In the genomic region with DNA sequence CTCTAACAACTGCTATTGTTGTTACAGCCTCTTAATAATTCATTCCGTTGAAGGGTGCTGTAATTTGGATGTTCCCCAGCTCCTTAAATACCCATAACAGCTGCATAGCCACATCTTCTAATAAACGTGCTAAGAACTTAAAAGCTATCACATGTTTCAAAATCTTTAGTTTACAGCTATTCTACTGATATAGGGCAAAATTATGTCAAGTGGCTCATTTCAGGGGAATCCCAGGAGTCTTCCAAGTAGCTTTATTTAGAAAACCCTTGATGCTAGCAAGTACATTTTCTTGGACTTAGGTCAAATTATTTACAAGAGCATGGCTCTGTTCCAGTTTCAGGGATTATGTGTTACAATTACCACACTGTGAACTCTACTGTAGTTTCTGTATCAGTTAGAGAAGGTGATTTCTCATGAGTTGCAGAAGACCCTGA, we compare ENCODE assay signal across 10 cellular contexts.
DNase-seq lines count a peak whose midpoint lies in the region; ATAC-seq lines count a peak whose summit lies in the region.
"Had no signal": no experiment of that assay in that cellular context is flagged by ENCODE, and none has a peak within 500 bp of the region (broad histone marks: within the 10 kb centered on the region; RNA-seq: fewer than 3 reads in every experiment).

No MANE protein-coding gene starts in this region.

- H3K36me3 Mint-ChIP-seq in T-cell (no peaks in the 10 kb centered on the region), T-helper 17 cell (ENCODE audit: low read depth) (no peaks in the 10 kb centered on the region)

- no peaks in the 10 kb centered on the region for H3K27me3 Mint-ChIP-seq in T-cell
- H3K27me3 Mint-ChIP-seq in T-helper 17 cell = no peaks in the 10 kb centered on the region
- H3K27me3 Mint-ChIP-seq: naive thymus-derived CD4-positive, alpha-beta T cell had no signal

- peaks cover 0 to 2% (median 0%) of the 10 kb centered on the region in 3 donors for H3K9me3 Mint-ChIP-seq in T-cell

- no peaks in the 10 kb centered on the region for H3K9me3 ChIP-seq in T-helper 17 cell (ENCODE audit: control insufficient read depth, low read length, poor library complexity, severe bottlenecking)

- CTCF ChIA-PET in T-cell (lab: Charles Lee) = no interaction called here

- no peak overlapping the region for H3K4me3 Mint-ChIP-seq in T-cell
- no peak overlapping the region for H3K4me3 Mint-ChIP-seq in T-helper 17 cell
- H3K4me3 Mint-ChIP-seq: naive thymus-derived CD4-positive, alpha-beta T cell had no signal

- DNase-seq in NCI-H524 (lab: John Stamatoyannopoulos, UW) (peak; percentile 89 to 98), foreskin melanocyte (peak; percentile 65), sciatic nerve (ENCODE audit: low spot score) (no peak), T-cell (no peak), SW 1271 (lab: John Stamatoyannopoulos, UW) (no peak), T-helper 17 cell (no peak)
- DNase-seq: IMR-90; naive thymus-derived CD4-positive, alpha-beta T cell had no signal

- ATAC-seq in GM18508 (IDR thresholded peaks at IDR 0.05; ENCODE audit: insufficient read depth, unreplicated experiment) (peak; percentile 45), HG02884 (IDR thresholded peaks at IDR 0.05; ENCODE audit: unreplicated experiment) (peak; percentile 71), sciatic nerve (no peak), T-cell (replicated peaks in 1 of 4) (no peak), T-helper 17 cell (no peak)
- ATAC-seq: naive thymus-derived CD4-positive, alpha-beta T cell had no signal

- POLR2A ChIA-PET in T-cell (lab: Charles Lee) = interaction anchor here in 1 of 2 donors (0.7 kb wide), 1 partner anchor 51 kb away, joined by 4 read pairs; no protein-coding TSS in a partner anchor

- H3K27ac Mint-ChIP-seq in T-cell (no peak overlapping the region), T-helper 17 cell (no peak overlapping the region)
- H3K27ac Mint-ChIP-seq: naive thymus-derived CD4-positive, alpha-beta T cell had no signal

- H3K4me1 Mint-ChIP-seq in T-cell (peaks cover 18 to 24% (median 23%) of the 10 kb centered on the region in 3 donors), T-helper 17 cell (peaks cover 7% of the 10 kb centered on the region)

- intact Hi-C loops in sciatic nerve (cut with DNase I) = no loop called here

Comparison
In these comparisons a context has a peak if more than half of its experiments do, and no peak if none do; other contexts are left out.
1. ATAC-seq: peak in GM18508 (single experiment) and HG02884 (single experiment); none in sciatic nerve (single experiment), T-cell (0 of 4) and T-helper 17 cell (single experiment).
2. DNase-seq: peak in NCI-H524 (2 of 2) and foreskin melanocyte (single experiment); none in sciatic nerve (single experiment), T-cell (0 of 34), SW 1271 (0 of 2) and T-helper 17 cell (0 of 3).